In genomic region chr17:1712271-1712670, GRCh38 we compare ENCODE assay signal across 20 cellular contexts. TPM values are rescaled to one million over a fixed set of nuclear protein-coding genes. Genes with fewer than 3 reads are reported as not detected.
DNase-seq lines count a peak whose midpoint lies in the region; ATAC-seq and TF ChIP-seq lines count a peak whose summit lies in the region.
"Had no signal": no experiment of that assay in that cellular context is flagged by ENCODE, and none has a peak within 500 bp of the region (broad histone marks: within the 10 kb centered on the region; RNA-seq: fewer than 3 reads in every experiment).

No MANE protein-coding gene starts in this region.

- peaks cover 54% of the 10 kb centered on the region for H3K79me2 ChIP-seq in SK-N-SH (ENCODE audit: insufficient read depth)

- H3K4me1 Mint-ChIP-seq in chondrocyte (ENCODE audit: low read depth) (peaks cover 46% of the 10 kb centered on the region), nephron (peaks cover 42% of the 10 kb centered on the region), type B pancreatic cell (ENCODE audit: unreplicated experiment) (peaks cover 24% of the 10 kb centered on the region)

- no peaks in the 10 kb centered on the region for H3K27me3 ChIP-seq in SK-N-SH (ENCODE audit: insufficient read depth)

- CTCF ChIA-PET in SK-N-SH (lab: Yijun Ruan, JAX): interaction anchor here (1.6 kb wide), 1 partner anchor 43 kb away, joined by 8 read pairs; no protein-coding TSS in a partner anchor

- H3F3A ChIP-seq in SK-N-SH (replicated peaks; ENCODE audit: insufficient read depth): peaks cover 50% of the 10 kb centered on the region

- peaks cover 48% of the 10 kb centered on the region for H4K20me1 ChIP-seq in SK-N-SH (ENCODE audit: insufficient read depth)

- no peak for TF ChIP-seq RAD21 in SK-N-SH (IDR thresholded peaks at IDR 0.05; ENCODE audit: low read length)

- H3K9me3 Mint-ChIP-seq in chondrocyte (ENCODE audit: low read depth) (no peaks in the 10 kb centered on the region), nephron (no peaks in the 10 kb centered on the region), type B pancreatic cell (no peaks in the 10 kb centered on the region)
- H3K9me3 Mint-ChIP-seq: activated T-cell treated with anti-CD3 and anti-CD28 coated beads, Interleukin-2, amount 50 U/mL, for 4 hours; dendritic cell treated with granulocyte-macrophage colony-stimulating factor and Interleukin-4, amounts not matched to agents 40 ng/mL and 50 ng/mL, for 4 days; T-helper 1 cell treated with Interleukin-12 subunit alpha and Interleukin-12 subunit beta and Interleukin-4 antibody, amounts not matched to agents 30 μg/mL and 1 μg/mL, for 36 hours had no signal

- POLR2A ChIA-PET in SK-N-SH (lab: Yijun Ruan, JAX): no interaction called here

- H3K27me3 Mint-ChIP-seq in chondrocyte (ENCODE audit: low read depth): no peaks in the 10 kb centered on the region
- no peaks in the 10 kb centered on the region for H3K27me3 Mint-ChIP-seq in nephron (ENCODE audit: low read depth)
- peaks cover 1% of the 10 kb centered on the region for H3K27me3 Mint-ChIP-seq in type B pancreatic cell

- H3K4me3 ChIP-seq in SK-N-SH (ENCODE audit: low read depth in 2 of 2, low read length in 1 of 2): no peak overlapping the region

- H3K4me3 Mint-ChIP-seq in chondrocyte (ENCODE audit: unreplicated experiment) (peak overlapping the region; percentile 97), nephron (peak overlapping the region; percentile 79 to 94 (median 84)), type B pancreatic cell (peak overlapping the region; percentile 88)
- H3K4me3 Mint-ChIP-seq: activated CD4-positive, alpha-beta T cell treated with anti-CD3 and anti-CD28 coated beads for 36 hours; activated T-cell treated with anti-CD3 and anti-CD28 coated beads, Interleukin-2, amount 50 U/mL, for 4 hours; dendritic cell treated with granulocyte-macrophage colony-stimulating factor and Interleukin-4, amounts not matched to agents 40 ng/mL and 50 ng/mL, for 4 days had no signal

- no peaks in the 10 kb centered on the region for H3K9me3 ChIP-seq in SK-N-SH

- peaks cover 13 to 25% of the 10 kb centered on the region in 2 experiments; a peak in 3 of 4 replicates for H3K4me1 ChIP-seq in SK-N-SH (ENCODE audit: control insufficient read depth in 1 of 2, insufficient read depth in 2 of 2, low read depth in 1 of 2, low read length in 1 of 2)

- TF ChIP-seq CTCF in SK-N-SH (IDR thresholded peaks at IDR 0.05) (no peak), chondrocyte (IDR thresholded peaks at IDR 0.05) (no peak), nephron (IDR thresholded peaks at IDR 0.05; ENCODE audit: unreplicated experiment in 3 of 3) (no peak), type B pancreatic cell (conservative IDR thresholded peaks at IDR 0.05) (no peak)

- no peak overlapping the region; a peak in 1 of 4 replicates for H3K27ac ChIP-seq in SK-N-SH (ENCODE audit: low read depth in 2 of 2, low read length in 1 of 2)
- H3K27ac ChIP-seq: HL-60 had no signal

- ATAC-seq in SK-N-SH treated with all-trans-retinoic acid at 6 μM for 48 hours: no peak
- ATAC-seq: activated CD4-positive, alpha-beta T cell treated with anti-CD3 and anti-CD28 coated beads for 36 hours; activated T-cell treated with anti-CD3 and anti-CD28 coated beads, Interleukin-2, amount 50 U/mL, for 4 hours had no signal

- 94% methylated on average over 8 of the region's 8 CpGs for WGBS in SK-N-SH (ENCODE audit: low lambda C conversion rate)

- H2AFZ ChIP-seq in SK-N-SH (ENCODE audit: low read depth): no peak overlapping the region

- DNase-seq in SK-N-SH (no peak), chondrocyte (ENCODE audit: low spot score) (no peak), type B pancreatic cell (ENCODE audit: extremely low spot score, unreplicated experiment) (no peak), DMS79 treated with DMSO at 0.1 percent for 48 hours (lab: John Stamatoyannopoulos, UW) (no peak), NCI-H1436 treated with DMSO at 0.1 percent for 48 hours (lab: John Stamatoyannopoulos, UW) (no peak), NCI-H2196 (lab: John Stamatoyannopoulos, UW; ENCODE audit: unreplicated experiment) (no peak)
- DNase-seq: 8988T; activated CD4-positive, alpha-beta T cell treated with anti-CD3 and anti-CD28 coated beads for 36 hours; activated T-cell treated with anti-CD3 and anti-CD28 coated beads, Interleukin-2, amount 50 U/mL, for 4 hours; amniotic stem cell; midbrain; NCI-H510A; stimulated activated CD4-positive, alpha-beta T cell treated with anti-CD3 and anti-CD28 coated beads, Interleukin-1b, Interleukin-23, amount 100 ng/mL, for 48 hours; stimulated activated CD8-positive, alpha-beta memory T cell treated with anti-CD3 and anti-CD28 coated beads, Interleukin-4, amount 100 ng/mL, for 48 hours had no signal

- H3K36me3 Mint-ChIP-seq in chondrocyte (ENCODE audit: low read depth) (peaks cover 30% of the 10 kb centered on the region), nephron (ENCODE audit: low read depth) (peaks cover 8% of the 10 kb centered on the region), type B pancreatic cell (no peaks in the 10 kb centered on the region)

- 0 out of 2 replicates have a peak overlapping the region, but pooled peaks have one; percentile 27 for H3K4me2 ChIP-seq in SK-N-SH

- no peak for TF ChIP-seq EP300 in SK-N-SH (IDR thresholded peaks at IDR 0.05; ENCODE audit: borderline replicate concordance in 1 of 2, low read depth in 1 of 2, low read length in 1 of 2)

- no peaks in the 10 kb centered on the region for H3K9me2 ChIP-seq in SK-N-SH

- peak overlapping the region; percentile 93 for H3K27ac Mint-ChIP-seq in chondrocyte (ENCODE audit: unreplicated experiment)
- H3K27ac Mint-ChIP-seq in nephron: peak overlapping the region; percentile 72 to 95 (median 95)
- H3K27ac Mint-ChIP-seq in type B pancreatic cell: peak overlapping the region; percentile 85
- H3K27ac Mint-ChIP-seq: activated CD4-positive, alpha-beta T cell treated with anti-CD3 and anti-CD28 coated beads for 36 hours; dendritic cell treated with granulocyte-macrophage colony-stimulating factor and Interleukin-4, amounts not matched to agents 40 ng/mL and 50 ng/mL, for 4 days; progenitor cell of endocrine pancreas; T-helper 1 cell treated with Interleukin-12 subunit alpha and Interleukin-12 subunit beta and Interleukin-4 antibody, amounts not matched to agents 30 μg/mL and 1 μg/mL, for 36 hours had no signal

- no peak overlapping the region for H3K9ac ChIP-seq in SK-N-SH

- peaks cover 26 to 31% of the 10 kb centered on the region in 2 experiments for H3K36me3 ChIP-seq in SK-N-SH (replicated peaks in 1 of 2; ENCODE audit: control insufficient read depth in 1 of 2, insufficient read depth in 2 of 2, low read length in 1 of 2)

TF ChIP-seq in SK-N-SH, 30 proteins besides CTCF, POLR2A, EP300 and RAD21 (continues in another document):
- TF ChIP-seq RXRA (IDR thresholded peaks at IDR 0.05; ENCODE audit: borderline replicate concordance, low read depth) (no peak), JUND (IDR thresholded peaks at IDR 0.05) (no peak)
- TF ChIP-seq, protein P1, sequence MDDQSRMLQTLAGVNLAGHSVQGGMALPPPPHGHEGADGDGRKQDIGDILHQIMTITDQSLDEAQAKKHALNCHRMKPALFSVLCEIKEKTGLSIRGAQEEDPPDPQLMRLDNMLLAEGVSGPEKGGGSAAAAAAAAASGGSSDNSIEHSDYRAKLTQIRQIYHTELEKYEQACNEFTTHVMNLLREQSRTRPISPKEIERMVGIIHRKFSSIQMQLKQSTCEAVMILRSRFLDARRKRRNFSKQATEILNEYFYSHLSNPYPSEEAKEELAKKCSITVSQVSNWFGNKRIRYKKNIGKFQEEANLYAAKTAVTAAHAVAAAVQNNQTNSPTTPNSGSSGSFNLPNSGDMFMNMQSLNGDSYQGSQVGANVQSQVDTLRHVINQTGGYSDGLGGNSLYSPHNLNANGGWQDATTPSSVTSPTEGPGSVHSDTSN (IDR thresholded peaks at IDR 0.05): no peak

RNA-seq across cellular contexts. Expression of gene TLCD2, which starts 2.1 kb away (rescaled TPM):
- 1.3 and 1.9 TPM in 2 replicates for polyA plus RNA-seq in SK-N-SH (2012; rRNA removed)
- polyA plus RNA-seq in SK-N-SH (2012; cell fraction: cytosol; rRNA removed): 1.7 and 1.9 TPM in 2 replicates
- polyA plus RNA-seq in SK-N-SH (2012; cell fraction: nucleus; rRNA removed): 1.4 and 2.0 TPM in 2 replicates
- total RNA-seq in chondrocyte (5.6 to 9.5 TPM (median 9.2 TPM) in 3 replicates), type B pancreatic cell (ENCODE audit: low replicate concordance) (4.0 and 4.3 TPM in 2 replicates)

RNA-seq across cellular contexts. Expression of gene WDR81, which starts 12.2 kb away (rescaled TPM):
- polyA plus RNA-seq in SK-N-SH (2012; rRNA removed): 7.2 and 9.3 TPM in 2 replicates
- 2.4 and 4.3 TPM in 2 replicates for polyA plus RNA-seq in SK-N-SH (2012; cell fraction: cytosol; rRNA removed)
- 30.4 and 32.0 TPM in 2 replicates for polyA plus RNA-seq in SK-N-SH (2012; cell fraction: nucleus; rRNA removed)
- total RNA-seq in chondrocyte (14.8 to 18.6 TPM (median 16.2 TPM) in 3 replicates), type B pancreatic cell (ENCODE audit: low replicate concordance) (14.5 and 16.0 TPM in 2 replicates)

RNA-seq across cellular contexts. Expression of gene PRPF8, which starts 27.6 kb away (rescaled TPM):
- polyA plus RNA-seq in SK-N-SH (2012; rRNA removed): 123 and 149 TPM in 2 replicates
- 54.5 and 84.1 TPM in 2 replicates for polyA plus RNA-seq in SK-N-SH (2012; cell fraction: cytosol; rRNA removed)
- 251 and 315 TPM in 2 replicates for polyA plus RNA-seq in SK-N-SH (2012; cell fraction: nucleus; rRNA removed)
- 164 to 235 TPM (median 164 TPM) in 3 replicates for total RNA-seq in chondrocyte
- total RNA-seq in type B pancreatic cell (ENCODE audit: low replicate concordance): 277 and 321 TPM in 2 replicates

RNA-seq across cellular contexts. Expression of gene SERPINF2, which starts 30.4 kb away (rescaled TPM):
- 0.16 and 0.26 TPM in 2 replicates for polyA plus RNA-seq in SK-N-SH (2012; rRNA removed)
- 0.05 and 0.18 TPM in 2 replicates for polyA plus RNA-seq in SK-N-SH (2012; cell fraction: cytosol; rRNA removed)
- polyA plus RNA-seq in SK-N-SH (2012; cell fraction: nucleus; rRNA removed): 1.0 and 1.5 TPM in 2 replicates
- total RNA-seq in chondrocyte (0.15 to 0.24 TPM (median 0.15 TPM) in 3 replicates), type B pancreatic cell (ENCODE audit: low replicate concordance) (28.3 and 36.3 TPM in 2 replicates)

RNA-seq across cellular contexts. Expression of gene SERPINF1, which starts 49.6 kb away (rescaled TPM):
- polyA plus RNA-seq in SK-N-SH (2012; rRNA removed): 380 and 392 TPM in 2 replicates
- 248 and 316 TPM in 2 replicates for polyA plus RNA-seq in SK-N-SH (2012; cell fraction: cytosol; rRNA removed)
- 275 and 299 TPM in 2 replicates for polyA plus RNA-seq in SK-N-SH (2012; cell fraction: nucleus; rRNA removed)
- total RNA-seq in chondrocyte (14.6 to 69.2 TPM (median 15.2 TPM) in 3 replicates), type B pancreatic cell (ENCODE audit: low replicate concordance) (9.6 and 98.8 TPM in 2 replicates)
